Comparison of ENCODE assay signal across 31 cellular contexts in the genomic region with DNA sequence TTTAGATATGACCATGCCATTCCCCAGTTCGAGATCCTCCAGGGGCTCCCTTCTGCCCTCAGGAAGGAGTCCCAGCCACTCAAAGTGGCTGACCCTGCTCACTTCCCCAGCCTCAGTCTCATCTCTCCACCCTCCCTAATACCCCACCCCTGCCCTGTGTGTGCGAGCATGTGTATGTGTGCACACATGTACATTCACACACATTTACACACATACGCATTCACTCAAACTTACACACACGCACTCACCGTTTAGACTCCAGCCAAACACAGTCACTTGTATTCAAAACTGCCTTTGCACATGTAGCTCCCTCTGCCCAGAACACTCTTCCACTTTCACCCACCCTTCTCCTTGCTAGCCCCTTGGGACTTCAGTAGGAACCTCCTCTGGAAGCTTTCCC. TPM values are rescaled to one million over a fixed set of nuclear protein-coding genes. Genes with fewer than 3 reads are reported as not detected.
"Had no signal": no experiment of that assay in that cellular context is flagged by ENCODE, and none has a peak within 500 bp of the region (broad histone marks: within the 10 kb centered on the region; RNA-seq: fewer than 3 reads in every experiment).

No MANE protein-coding gene starts in this region.

- ATAC-seq: activated T-cell treated with anti-CD3 and anti-CD28 coated beads, Interleukin-2, amount 50 U/mL, for 4 hours; Panc1; SK-N-SH treated with all-trans-retinoic acid at 6 μM for 48 hours; T-helper 17 cell; WTC11 had no signal

- H3K4me1 Mint-ChIP-seq: brain had no signal

- H3K4me1 ChIP-seq: SJCRH30 had no signal

- H3K27ac ChIP-seq: cardiac muscle cell, SJCRH30 had no signal

- H3K27ac Mint-ChIP-seq: activated CD4-positive, alpha-beta T cell treated with anti-CD3 and anti-CD28 coated beads, Interleukin-2, amount 10 ng/mL, durations not matched to agents 7 days and 5 days; brain; T-helper 17 cell; WTC11 had no signal

- H3K4me3 Mint-ChIP-seq: activated CD4-positive, alpha-beta memory T cell treated with anti-CD3 and anti-CD28 coated beads for 36 hours; activated CD4-positive, alpha-beta T cell treated with anti-CD3 and anti-CD28 coated beads, Interleukin-2, amount 10 ng/mL, durations not matched to agents 7 days and 5 days; activated T-cell treated with anti-CD3 and anti-CD28 coated beads, Interleukin-2, amount 50 U/mL, for 4 hours; brain; T-helper 17 cell; WTC11 had no signal

- DNase-seq: activated CD4-positive, alpha-beta memory T cell treated with anti-CD3 and anti-CD28 coated beads for 36 hours; activated CD4-positive, alpha-beta T cell treated with anti-CD3 and anti-CD28 coated beads, Interleukin-2, amount 10 ng/mL, durations not matched to agents 7 days and 5 days; activated CD4-positive, CD25-positive, alpha-beta regulatory T cell treated with anti-CD3 and anti-CD28 coated beads, Interleukin-2, amount 50 U/mL, for 72 hours; activated CD8-positive, alpha-beta memory T cell treated with anti-CD3 and anti-CD28 coated beads for 24 hours; activated naive CD4-positive, alpha-beta T cell treated with anti-CD3 and anti-CD28 coated beads, Interleukin-2, amount 50 U/mL, for 16 hours; activated T-cell treated with anti-CD3 and anti-CD28 coated beads, Interleukin-2, amount 50 U/mL, for 4 hours; amygdala; cerebellar nuclear complex; Kasumi-1; KBM-7; NCI-H1105 treated with DMSO at 0.1 percent for 48 hours; NCI-H1436 treated with DMSO at 0.1 percent for 48 hours; NCI-H187 treated with DMSO at 0.1 percent for 48 hours; NCI-H2171 treated with DMSO at 0.1 percent for 48 hours; NCI-H345; NCI-H510A; NCI-H526 treated with DMSO at 0.1 percent for 48 hours; NK-92 treated with Interleukin-12 subunit alpha and Interleukin-12 subunit beta, amount 100 ng/mL, for 24 hours; OCI-M1; Right ventricle myocardium superior; RPMI8226; SJCRH30; SW 1271; T-helper 17 cell; T-helper 9 cell had no signal

- H3K4me3 ChIP-seq: cardiac muscle cell, SJCRH30 had no signal

- H3K36me3 Mint-ChIP-seq: activated CD4-positive, alpha-beta memory T cell treated with anti-CD3 and anti-CD28 coated beads for 36 hours; brain; WTC11 had no signal

- H3K9me3 Mint-ChIP-seq: activated CD4-positive, alpha-beta memory T cell treated with anti-CD3 and anti-CD28 coated beads for 36 hours; activated T-cell treated with anti-CD3 and anti-CD28 coated beads, Interleukin-2, amount 50 U/mL, for 4 hours; WTC11 had no signal

- H3K36me3 ChIP-seq: cardiac muscle cell, SJCRH30 had no signal

- H3K27me3 ChIP-seq: cardiac muscle cell, SJCRH30 had no signal

- H3K9me3 ChIP-seq: SJCRH30 had no signal

- H3K27me3 Mint-ChIP-seq: activated CD4-positive, alpha-beta memory T cell treated with anti-CD3 and anti-CD28 coated beads for 36 hours; T-helper 17 cell had no signal

RNA-seq across cellular contexts. Expression of a gene that starts 11.4 kb away (rescaled TPM):
- total RNA-seq: activated CD4-positive, alpha-beta memory T cell treated with anti-CD3 and anti-CD28 coated beads for 36 hours; activated CD4-positive, alpha-beta T cell treated with anti-CD3 and anti-CD28 coated beads, Interleukin-2, amount 10 ng/mL, durations not matched to agents 7 days and 5 days; activated T-cell treated with anti-CD3 and anti-CD28 coated beads, Interleukin-2, amount 50 U/mL, for 4 hours; astrocyte; Right ventricle myocardium superior; SJCRH30; T-helper 17 cell; WTC11 had no signal
- polyA plus RNA-seq: cardiac muscle cell had no signal
